1 cellular context compared by ENCODE assay signal in the genomic region with DNA sequence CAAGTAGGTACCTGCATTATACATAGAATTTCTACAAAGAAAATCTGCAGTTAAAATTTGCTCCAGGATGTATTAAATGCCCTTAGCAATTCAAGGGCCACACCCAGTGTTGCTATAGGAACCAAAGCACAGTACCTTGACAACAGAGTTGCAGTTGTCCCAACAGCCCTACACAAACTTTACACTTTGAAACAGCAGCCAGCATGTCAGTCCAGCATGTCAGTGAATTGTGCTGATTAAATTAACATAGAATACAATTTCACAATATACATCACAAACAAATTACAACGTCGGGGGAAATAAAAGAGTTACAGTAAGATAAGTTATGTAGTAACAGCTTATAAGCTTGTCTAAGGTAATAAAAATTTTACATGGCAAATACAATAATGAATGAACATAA.
TF ChIP-seq lines count a peak whose summit lies in the region.

No MANE protein-coding gene starts in this region.

TF ChIP-seq in IMR-90, 13 proteins besides CTCF, POLR2A, EP300 and RAD21:
- TF ChIP-seq MAZ (IDR thresholded peaks at IDR 0.05; ENCODE audit: borderline replicate concordance, low read depth, low read length), result no peak
- TF ChIP-seq BHLHE40 (IDR thresholded peaks at IDR 0.05; ENCODE audit: low read depth, low read length), result no peak
- TF ChIP-seq, protein P1, sequence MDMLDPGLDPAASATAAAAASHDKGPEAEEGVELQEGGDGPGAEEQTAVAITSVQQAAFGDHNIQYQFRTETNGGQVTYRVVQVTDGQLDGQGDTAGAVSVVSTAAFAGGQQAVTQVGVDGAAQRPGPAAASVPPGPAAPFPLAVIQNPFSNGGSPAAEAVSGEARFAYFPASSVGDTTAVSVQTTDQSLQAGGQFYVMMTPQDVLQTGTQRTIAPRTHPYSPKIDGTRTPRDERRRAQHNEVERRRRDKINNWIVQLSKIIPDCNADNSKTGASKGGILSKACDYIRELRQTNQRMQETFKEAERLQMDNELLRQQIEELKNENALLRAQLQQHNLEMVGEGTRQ (IDR thresholded peaks at IDR 0.05; ENCODE audit: low read depth, low read length), result no peak
- no peak for TF ChIP-seq FOS (IDR thresholded peaks at IDR 0.05; ENCODE audit: low read depth, low read length)
- TF ChIP-seq, protein P2, sequence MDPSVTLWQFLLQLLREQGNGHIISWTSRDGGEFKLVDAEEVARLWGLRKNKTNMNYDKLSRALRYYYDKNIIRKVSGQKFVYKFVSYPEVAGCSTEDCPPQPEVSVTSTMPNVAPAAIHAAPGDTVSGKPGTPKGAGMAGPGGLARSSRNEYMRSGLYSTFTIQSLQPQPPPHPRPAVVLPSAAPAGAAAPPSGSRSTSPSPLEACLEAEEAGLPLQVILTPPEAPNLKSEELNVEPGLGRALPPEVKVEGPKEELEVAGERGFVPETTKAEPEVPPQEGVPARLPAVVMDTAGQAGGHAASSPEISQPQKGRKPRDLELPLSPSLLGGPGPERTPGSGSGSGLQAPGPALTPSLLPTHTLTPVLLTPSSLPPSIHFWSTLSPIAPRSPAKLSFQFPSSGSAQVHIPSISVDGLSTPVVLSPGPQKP (IDR thresholded peaks at IDR 0.05; ENCODE audit: borderline replicate concordance, low read depth, low read length), result no peak
- TF ChIP-seq NFE2L2 (IDR thresholded peaks at IDR 0.05; ENCODE audit: low read depth, low read length), result no peak
- TF ChIP-seq RFX5 (IDR thresholded peaks at IDR 0.05; ENCODE audit: low read depth, low read length), result no peak
- TF ChIP-seq SMC3 (IDR thresholded peaks at IDR 0.05; ENCODE audit: low read depth, low read length), result no peak
- TF ChIP-seq RCOR1 (IDR thresholded peaks at IDR 0.05; ENCODE audit: insufficient replicate concordance, low read length), result no peak
- no peak for TF ChIP-seq CEBPB (IDR thresholded peaks at IDR 0.05; ENCODE audit: low read depth, low read length)
- no peak for TF ChIP-seq MXI1 (IDR thresholded peaks at IDR 0.05; ENCODE audit: borderline replicate concordance, low read depth, low read length)
- TF ChIP-seq CHD1 (IDR thresholded peaks at IDR 0.05; ENCODE audit: low read depth, low read length), result no peak
- TF ChIP-seq MAFK (IDR thresholded peaks at IDR 0.05; ENCODE audit: low read depth, low read length), result no peak
